Comparison of ENCODE assay signal across 18 cellular contexts in the genomic region with DNA sequence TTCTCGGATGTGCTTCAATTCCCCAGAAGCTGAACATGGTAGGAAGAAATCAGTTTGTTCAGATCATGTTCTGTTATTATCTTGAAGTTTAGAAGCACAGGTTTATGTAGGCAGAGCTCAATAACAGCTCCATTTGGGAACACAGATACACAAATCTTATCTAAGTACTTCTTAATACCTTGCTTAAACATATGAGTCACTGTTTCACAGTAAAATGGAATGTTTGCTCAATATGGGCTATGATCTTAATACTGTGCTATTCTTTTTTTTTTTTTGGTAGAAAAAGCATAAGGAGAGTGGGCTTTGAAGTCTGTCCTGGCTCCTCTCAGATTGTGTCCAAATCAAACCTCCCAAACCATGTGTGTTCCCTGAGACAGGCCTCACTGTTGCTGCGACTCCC. TPM values are rescaled to one million over a fixed set of nuclear protein-coding genes. Genes with fewer than 3 reads are reported as not detected.
DNase-seq lines count a peak whose midpoint lies in the region; TF ChIP-seq lines count a peak whose summit lies in the region.
"Had no signal": no experiment of that assay in that cellular context is flagged by ENCODE, and none has a peak within 500 bp of the region (broad histone marks: within the 10 kb centered on the region; RNA-seq: fewer than 3 reads in every experiment).

No MANE protein-coding gene starts in this region.

- 20 to 23% methylated on average over 2 of the region's 2 CpGs for WGBS in esophagus squamous epithelium, 2 donors
- WGBS in prostate gland: 54% methylated on average over 2 of the region's 2 CpGs

- H3K9me3 ChIP-seq in esophagus squamous epithelium: no peaks in the 10 kb centered on the region
- no peaks in the 10 kb centered on the region for H3K9me3 ChIP-seq in colonic mucosa
- H3K9me3 ChIP-seq in prostate gland: no peaks in the 10 kb centered on the region
- H3K9me3 ChIP-seq: BLaER1, neutrophil, thoracic aorta had no signal

- no peaks in the 10 kb centered on the region for H3K27me3 Mint-ChIP-seq in neural crest cell (ENCODE audit: low read depth)
- H3K27me3 Mint-ChIP-seq in activated naive CD4-positive, alpha-beta T cell treated with anti-CD3 and anti-CD28 coated beads, Interleukin-2, amount 10 ng/mL, durations not matched to agents 7 days and 5 days: peaks cover 14% of the 10 kb centered on the region

- no peak overlapping the region for H3K4me3 Mint-ChIP-seq in neural crest cell
- no peak overlapping the region for H3K4me3 Mint-ChIP-seq in activated naive CD4-positive, alpha-beta T cell treated with anti-CD3 and anti-CD28 coated beads, Interleukin-2, amount 10 ng/mL, durations not matched to agents 7 days and 5 days
- H3K4me3 Mint-ChIP-seq: activated CD4-positive, alpha-beta memory T cell treated with anti-CD3 and anti-CD28 coated beads, Interleukin-2, amount 10 ng/mL, durations not matched to agents 7 days and 5 days had no signal

- no peak for TF ChIP-seq POLR2A in esophagus squamous epithelium (IDR thresholded peaks at IDR 0.05)
- TF ChIP-seq POLR2A in prostate gland (IDR thresholded peaks at IDR 0.05): no peak

- H3K27me3 ChIP-seq in esophagus squamous epithelium (no peaks in the 10 kb centered on the region), colonic mucosa (no peaks in the 10 kb centered on the region), prostate gland (replicated peaks; ENCODE audit: insufficient read depth) (no peaks in the 10 kb centered on the region)
- H3K27me3 ChIP-seq: BLaER1, neutrophil had no signal

- CTCF ChIA-PET in activated naive CD4-positive, alpha-beta T cell treated with anti-CD3 and anti-CD28 coated beads, Interleukin-2, amount 10 ng/mL, durations not matched to agents 7 days and 5 days (lab: Charles Lee): interaction anchor here (0.9 to 4.5 kb wide), 8 partner anchors 9 to 268 kb away, joined by 3 to 29 read pairs (median 7); no protein-coding TSS in a partner anchor

- no peak for TF ChIP-seq CTCF in AG09319 (IDR thresholded peaks at IDR 0.05; ENCODE audit: low read depth, low read length)
- no peak for TF ChIP-seq CTCF in esophagus squamous epithelium (IDR thresholded peaks at IDR 0.05)
- TF ChIP-seq CTCF in neural crest cell (conservative IDR thresholded peaks at IDR 0.05): no peak
- TF ChIP-seq CTCF in colonic mucosa (IDR thresholded peaks at IDR 0.05): no peak
- no peak for TF ChIP-seq CTCF in prostate gland (IDR thresholded peaks at IDR 0.05)

- H3K27ac Mint-ChIP-seq in neural crest cell (ENCODE audit: unreplicated experiment): peak overlapping the region; percentile 7
- H3K27ac Mint-ChIP-seq in activated naive CD4-positive, alpha-beta T cell treated with anti-CD3 and anti-CD28 coated beads, Interleukin-2, amount 10 ng/mL, durations not matched to agents 7 days and 5 days: no peak overlapping the region
- H3K27ac Mint-ChIP-seq: activated CD4-positive, alpha-beta memory T cell treated with anti-CD3 and anti-CD28 coated beads, Interleukin-2, amount 10 ng/mL, durations not matched to agents 7 days and 5 days had no signal

- intact Hi-C loops in esophagus squamous epithelium (cut with DNase I) (no loop called here), colonic mucosa (cut with DNase I) (no loop called here), prostate gland (cut with DNase I) (loop anchor here (10.0 kb wide), 1 partner anchor 150 kb away; no protein-coding TSS in a partner anchor)

- H3K9ac ChIP-seq in colonic mucosa (ENCODE audit: low read depth in 2 of 2, low read length in 2 of 2): no peak overlapping the region
- H3K9ac ChIP-seq: BLaER1 had no signal

- H3K4me1 Mint-ChIP-seq in neural crest cell: no peaks in the 10 kb centered on the region
- no peaks in the 10 kb centered on the region for H3K4me1 Mint-ChIP-seq in activated naive CD4-positive, alpha-beta T cell treated with anti-CD3 and anti-CD28 coated beads, Interleukin-2, amount 10 ng/mL, durations not matched to agents 7 days and 5 days
- H3K4me1 Mint-ChIP-seq: activated CD4-positive, alpha-beta memory T cell treated with anti-CD3 and anti-CD28 coated beads, Interleukin-2, amount 10 ng/mL, durations not matched to agents 7 days and 5 days had no signal

- H3K4me1 ChIP-seq in esophagus squamous epithelium (peaks cover 20 to 48% (median 35%) of the 10 kb centered on the region in 3 donors), colonic mucosa (no peaks in the 10 kb centered on the region), prostate gland (replicated peaks) (no peaks in the 10 kb centered on the region)

- peak; percentile 7 for DNase-seq in AG09319 (ENCODE audit: extremely low read depth, low read depth)
- DNase-seq in NCI-H226: peak; percentile 68
- no peak for DNase-seq in esophagus squamous epithelium (lab: John Stamatoyannopoulos, UW)
- DNase-seq in neural crest cell (ENCODE audit: low read depth, low spot score): no peak
- DNase-seq in activated naive CD4-positive, alpha-beta T cell treated with anti-CD3 and anti-CD28 coated beads, Interleukin-2, amount 10 ng/mL, durations not matched to agents 7 days and 5 days: no peak
- DNase-seq in caudate nucleus (lab: John Stamatoyannopoulos, UW): no peak
- no peak for DNase-seq in colonic mucosa
- DNase-seq in prostate gland (ENCODE audit: low spot score): no peak
- DNase-seq: activated CD4-positive, alpha-beta memory T cell treated with anti-CD3 and anti-CD28 coated beads, Interleukin-2, amount 10 ng/mL, durations not matched to agents 7 days and 5 days; activated effector memory CD4-positive, alpha-beta T cell treated with Interleukin-2 at 50 U/mL for 16 hours; NCI-H1092 treated with DMSO at 0.1 percent for 48 hours; stimulated activated CD4-positive, alpha-beta T cell treated with anti-CD3 and anti-CD28 coated beads, Interleukin-15, amount 100 ng/mL, for 24 hours had no signal

- no peaks in the 10 kb centered on the region for H3K36me3 ChIP-seq in esophagus squamous epithelium
- H3K36me3 ChIP-seq in colonic mucosa: no peaks in the 10 kb centered on the region
- H3K36me3 ChIP-seq in prostate gland: no peaks in the 10 kb centered on the region
- H3K36me3 ChIP-seq: BLaER1, neutrophil, thoracic aorta had no signal

- no peaks in the 10 kb centered on the region for H3K9me3 Mint-ChIP-seq in neural crest cell
- H3K9me3 Mint-ChIP-seq in activated naive CD4-positive, alpha-beta T cell treated with anti-CD3 and anti-CD28 coated beads, Interleukin-2, amount 10 ng/mL, durations not matched to agents 7 days and 5 days: no peaks in the 10 kb centered on the region
- H3K9me3 Mint-ChIP-seq: activated CD4-positive, alpha-beta memory T cell treated with anti-CD3 and anti-CD28 coated beads, Interleukin-2, amount 10 ng/mL, durations not matched to agents 7 days and 5 days had no signal

- H3K27ac ChIP-seq in esophagus squamous epithelium: peak overlapping the region; percentile 77 to 85 (median 80)
- no peak overlapping the region for H3K27ac ChIP-seq in caudate nucleus (ENCODE audit: low read depth, low read length)
- no peak overlapping the region for H3K27ac ChIP-seq in colonic mucosa
- H3K27ac ChIP-seq in prostate gland: no peak overlapping the region
- H3K27ac ChIP-seq: BLaER1, neutrophil, SK-N-MC, thoracic aorta had no signal

- H3K4me3 ChIP-seq in esophagus squamous epithelium (no peak overlapping the region), colonic mucosa (no peak overlapping the region), prostate gland (no peak overlapping the region)
- H3K4me3 ChIP-seq: BLaER1, SK-N-MC, thoracic aorta had no signal

- H3K36me3 Mint-ChIP-seq in neural crest cell (ENCODE audit: low read depth): no peaks in the 10 kb centered on the region
- H3K36me3 Mint-ChIP-seq in activated naive CD4-positive, alpha-beta T cell treated with anti-CD3 and anti-CD28 coated beads, Interleukin-2, amount 10 ng/mL, durations not matched to agents 7 days and 5 days: no peaks in the 10 kb centered on the region

RNA-seq across cellular contexts. Expression of a gene that starts 13.4 kb away (rescaled TPM):
- 1 to 10 TPM in 1 of 4 donors, under 1 TPM in 1, not detected in 2; 0.35 to 2.3 TPM for total RNA-seq in esophagus squamous epithelium
- total RNA-seq in neural crest cell: not detected in 2 replicates
- not detected for total RNA-seq in colonic mucosa
- total RNA-seq in prostate gland: 10 to 100 TPM; 10.7 to 75.3 TPM
- total RNA-seq: activated CD4-positive, alpha-beta memory T cell treated with anti-CD3 and anti-CD28 coated beads, Interleukin-2, amount 10 ng/mL, durations not matched to agents 7 days and 5 days; lung microvascular endothelial cell had no signal

RNA-seq across cellular contexts. Expression of a gene that starts 54.6 kb away (rescaled TPM):
- total RNA-seq in esophagus squamous epithelium (not detected), neural crest cell (not detected in 2 replicates), colonic mucosa (not detected), prostate gland (not detected)
- total RNA-seq: activated CD4-positive, alpha-beta memory T cell treated with anti-CD3 and anti-CD28 coated beads, Interleukin-2, amount 10 ng/mL, durations not matched to agents 7 days and 5 days; cardiac septum; lung microvascular endothelial cell; thoracic aorta had no signal

RNA-seq across cellular contexts. Expression of a gene that starts 56.8 kb away (rescaled TPM):
- 100 to 1,000 TPM in 2 of 4 donors, 10 to 100 TPM in 2; 31.6 to 113 (median 99.1) TPM for total RNA-seq in esophagus squamous epithelium
- 116 and 128 TPM in 2 replicates for total RNA-seq in neural crest cell
- 100 to 1,000 TPM; 130 to 146 TPM for total RNA-seq in colonic mucosa
- total RNA-seq in prostate gland: 100 to 1,000 TPM in 1 of 2 donors, 10 to 100 TPM in 1; 86.6 to 132 TPM

Comparison
In these comparisons a context has a peak if more than half of its experiments do, and no peak if none do; other contexts are left out.
1. DNase-seq: peak in AG09319 (single experiment) and NCI-H226 (single experiment); none in esophagus squamous epithelium (single experiment), neural crest cell (single experiment), activated naive CD4-positive, alpha-beta T cell treated with anti-CD3 and anti-CD28 coated beads, Interleukin-2, amount 10 ng/mL, durations not matched to agents 7 days and 5 days (single experiment), caudate nucleus (0 of 61), colonic mucosa (single experiment) and prostate gland (single experiment).
2. H3K27ac ChIP-seq: peak in esophagus squamous epithelium (4 of 4); none in caudate nucleus (single experiment), colonic mucosa (single experiment) and prostate gland (0 of 2).